8 cellular contexts compared by ENCODE assay signal in genomic region chr5:61333351-61334223, GRCh38. TPM values are rescaled to one million over a fixed set of nuclear protein-coding genes. Genes with fewer than 3 reads are reported as not detected.
DNase-seq lines count a peak whose midpoint lies in the region; ATAC-seq, FAIRE-seq and TF ChIP-seq lines count a peak whose summit lies in the region.

No MANE protein-coding gene starts in this region.

- DNase-seq in A549 (ENCODE audit: low read depth in 1 of 2, low spot score in 1 of 2) (no peak), GM13977 (ENCODE audit: low spot score) (peak; percentile 57), RWPE2 (ENCODE audit: low spot score) (no peak), astrocyte of the hippocampus (ENCODE audit: low read depth, low spot score) (peak; percentile 67), hepatic stellate cell (ENCODE audit: low spot score) (peak; percentile 41), sciatic nerve (ENCODE audit: low spot score) (peak; percentile 69)

- H3K27ac ChIP-seq in A549: peak overlapping the region; percentile 86 to 95
- H3K27ac ChIP-seq in RWPE2 (ENCODE audit: poor library complexity, severe bottlenecking): peak overlapping the region; percentile 85

- ATAC-seq in A549 (peak in 1 of 2 experiments; percentile 1; a peak in 1 of 6 replicates), RWPE2 (ENCODE audit: low read depth) (peak; percentile 1; the same call in 1 of the 3 replicates), sciatic nerve (no peak), GM19467 (IDR thresholded peaks at IDR 0.05; ENCODE audit: unreplicated experiment) (no peak), HG03175 (IDR thresholded peaks at IDR 0.05; ENCODE audit: unreplicated experiment) (no peak)

- peaks cover 35% of the 10 kb centered on the region for H3K4me1 ChIP-seq in A549
- peaks cover 21% of the 10 kb centered on the region for H3K4me1 ChIP-seq in RWPE2 (ENCODE audit: insufficient read depth, poor library complexity, severe bottlenecking)

- no peak for FAIRE-seq in A549 (lab: Jason Lieb, UNC)

- in situ Hi-C loops in GM13977 (cut with MboI; ENCODE audit: low pct_unique_long_range_greater_than_20kb, low sequenced_read_pairs, unreplicated experiment): no loop called here

- intact Hi-C loops in sciatic nerve (cut with DNase I): loop anchor here (10.0 kb wide), 3 partner anchors 61 to 321 kb away; partner anchors contain the start of gene SMIM15

- TF ChIP-seq CTCF in A549 (IDR thresholded peaks at IDR 0.05): no peak
- TF ChIP-seq CTCF in GM13977 (IDR thresholded peaks at IDR 0.05; ENCODE audit: extremely low read depth, insufficient read depth, missing control alignments): no peak
- TF ChIP-seq CTCF in RWPE2 (IDR thresholded peaks at IDR 0.05; ENCODE audit: poor library complexity, severe bottlenecking): no peak

- H3K9me3 ChIP-seq in A549 (no peaks in the 10 kb centered on the region), RWPE2 (ENCODE audit: severe bottlenecking) (no peaks in the 10 kb centered on the region)

- peak overlapping the region; percentile 95 for H3K4me3 ChIP-seq in A549
- peak overlapping the region; percentile 74 for H3K4me3 ChIP-seq in RWPE2 (ENCODE audit: severe bottlenecking)

- no peak for TF ChIP-seq EP300 in A549 (IDR thresholded peaks at IDR 0.05)

- no peaks in the 10 kb centered on the region for H3K27me3 ChIP-seq in RWPE2 (ENCODE audit: insufficient read depth, poor library complexity, severe bottlenecking)

- WGBS in A549 (ENCODE audit: missing lambda C conversion rate): under 1% methylated on average over 30 of the region's 82 CpGs

- POLR2A ChIA-PET in A549 (lab: Yijun Ruan, JAX): interaction anchor here (0.6 kb wide), 1 partner anchor 78 kb away, joined by 4 read pairs; no protein-coding TSS in a partner anchor

- CTCF ChIA-PET in A549 (lab: Yijun Ruan, JAX): interaction anchor here (0.7 to 1.9 kb wide), 3 partner anchors 269 to 324 kb away, joined by 3 to 5 read pairs (median 3); no protein-coding TSS in a partner anchor

- no peak for TF ChIP-seq POLR2A in A549 (IDR thresholded peaks at IDR 0.05; ENCODE audit: low read length)

- peak overlapping the region; percentile 93 for H3K4me2 ChIP-seq in A549

- TF ChIP-seq RAD21 in A549 (conservative IDR thresholded peaks at IDR 0.05 in 1 of 2, IDR thresholded peaks at IDR 0.05 in 1 of 2): no peak; a peak in 1 of 5 replicates

- 0 out of 2 replicates have a peak, but pooled peaks cover 8% of the 10 kb centered on the region for H3K36me3 ChIP-seq in RWPE2 (ENCODE audit: low read depth)

TF ChIP-seq in A549, 52 proteins besides CTCF, POLR2A, EP300 and RAD21:
- TF ChIP-seq GATA3 (IDR thresholded peaks at IDR 0.05; ENCODE audit: borderline replicate concordance) (0 out of 2 replicates have a peak, but pooled peaks have one; percentile 0), ZNF302 (CRISPR knock-in tag; IDR thresholded peaks at IDR 0.05) (no peak), ZFP36 (IDR thresholded peaks at IDR 0.05; ENCODE audit: borderline replicate concordance, partially characterized antibody) (no peak)

RNA-seq across cellular contexts. Expression of gene ZSWIM6, which starts 1.5 kb away (rescaled TPM):
- polyA plus RNA-seq in A549 (2011; rRNA removed): 18.0 and 20.9 TPM in 2 replicates
- 8.2 and 11.4 TPM in 2 replicates for polyA plus RNA-seq in A549 (2012; cell fraction: cytosol; rRNA removed)
- polyA plus RNA-seq in A549 (2012; cell fraction: nucleus; rRNA removed): 21.7 and 23.7 TPM in 2 replicates
- polyA plus RNA-seq in A549 (2017; fragmentation: RNase III; extraction: RNeasy Plus Mini Kit Qiagen cat#74134 plus additional on column Dnase treatment): 8.4 to 9.6 TPM (median 8.9 TPM) in 3 replicates
- 43.5 and 50.0 TPM in 2 replicates for polyA minus RNA-seq in A549 (2011; rRNA and poly(A)+ RNA removed)
- 30.2 TPM for total RNA-seq in sciatic nerve

Comparison
In these comparisons a context has a peak if more than half of its experiments do, and no peak if none do; other contexts are left out.
1. DNase-seq: peak in GM13977 (single experiment), astrocyte of the hippocampus (single experiment), hepatic stellate cell (single experiment) and sciatic nerve (single experiment); none in A549 (0 of 2) and RWPE2 (single experiment).